In the genomic region with DNA sequence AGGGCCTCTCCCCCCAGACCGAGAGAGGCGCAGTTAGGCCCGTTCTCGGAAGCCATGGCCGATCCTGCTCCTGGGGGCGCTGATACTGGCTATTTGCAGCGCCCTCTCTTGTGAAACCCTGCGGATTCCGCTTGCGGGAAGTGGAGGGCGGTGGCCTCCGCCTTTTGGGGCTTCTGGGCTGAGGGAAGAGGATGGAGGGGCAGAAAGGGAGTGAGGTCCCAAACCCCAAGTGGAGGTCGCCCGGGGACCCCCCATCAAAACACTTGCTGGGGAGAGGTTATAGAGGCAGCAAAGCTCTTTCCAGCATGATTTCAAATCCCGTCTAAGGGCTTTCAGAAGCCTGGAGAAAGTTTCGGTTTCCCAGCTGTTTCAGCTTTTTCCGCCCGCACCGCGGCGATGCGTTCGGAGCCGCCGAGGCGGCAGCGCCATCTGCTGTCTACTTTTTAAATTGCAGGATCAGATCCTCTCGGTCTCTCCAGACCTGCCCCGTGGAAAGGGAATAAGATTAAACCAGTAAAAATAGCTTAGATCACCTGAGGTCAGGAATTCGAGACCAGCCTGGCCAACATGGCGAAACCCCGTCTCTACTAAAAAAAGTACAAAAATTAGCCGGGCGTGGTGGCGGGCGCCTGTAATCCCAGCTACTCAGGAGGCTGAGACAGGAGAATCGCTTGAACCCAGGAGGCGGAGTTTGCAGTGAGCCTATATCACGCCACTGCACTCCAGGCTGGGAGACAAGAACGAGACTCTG, we compare ENCODE assay signal across 1 cellular context.
TF ChIP-seq lines count a peak whose summit lies in the region.

No MANE protein-coding gene starts in this region.

TF ChIP-seq in HepG2, 621 proteins besides CTCF, POLR2A, EP300 and RAD21 (continued from another document and continues in another):
- TF ChIP-seq, protein P1, sequence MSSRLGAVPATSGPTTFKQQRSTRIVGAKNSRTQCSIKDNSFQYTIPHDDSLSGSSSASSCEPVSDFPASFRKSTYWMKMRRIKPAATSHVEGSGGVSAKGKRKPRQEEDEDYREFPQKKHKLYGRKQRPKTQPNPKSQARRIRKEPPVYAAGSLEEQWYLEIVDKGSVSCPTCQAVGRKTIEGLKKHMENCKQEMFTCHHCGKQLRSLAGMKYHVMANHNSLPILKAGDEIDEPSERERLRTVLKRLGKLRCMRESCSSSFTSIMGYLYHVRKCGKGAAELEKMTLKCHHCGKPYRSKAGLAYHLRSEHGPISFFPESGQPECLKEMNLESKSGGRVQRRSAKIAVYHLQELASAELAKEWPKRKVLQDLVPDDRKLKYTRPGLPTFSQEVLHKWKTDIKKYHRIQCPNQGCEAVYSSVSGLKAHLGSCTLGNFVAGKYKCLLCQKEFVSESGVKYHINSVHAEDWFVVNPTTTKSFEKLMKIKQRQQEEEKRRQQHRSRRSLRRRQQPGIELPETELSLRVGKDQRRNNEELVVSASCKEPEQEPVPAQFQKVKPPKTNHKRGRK (CRISPR knock-in tag; IDR thresholded peaks at IDR 0.05) = no peak
- TF ChIP-seq, protein P2, sequence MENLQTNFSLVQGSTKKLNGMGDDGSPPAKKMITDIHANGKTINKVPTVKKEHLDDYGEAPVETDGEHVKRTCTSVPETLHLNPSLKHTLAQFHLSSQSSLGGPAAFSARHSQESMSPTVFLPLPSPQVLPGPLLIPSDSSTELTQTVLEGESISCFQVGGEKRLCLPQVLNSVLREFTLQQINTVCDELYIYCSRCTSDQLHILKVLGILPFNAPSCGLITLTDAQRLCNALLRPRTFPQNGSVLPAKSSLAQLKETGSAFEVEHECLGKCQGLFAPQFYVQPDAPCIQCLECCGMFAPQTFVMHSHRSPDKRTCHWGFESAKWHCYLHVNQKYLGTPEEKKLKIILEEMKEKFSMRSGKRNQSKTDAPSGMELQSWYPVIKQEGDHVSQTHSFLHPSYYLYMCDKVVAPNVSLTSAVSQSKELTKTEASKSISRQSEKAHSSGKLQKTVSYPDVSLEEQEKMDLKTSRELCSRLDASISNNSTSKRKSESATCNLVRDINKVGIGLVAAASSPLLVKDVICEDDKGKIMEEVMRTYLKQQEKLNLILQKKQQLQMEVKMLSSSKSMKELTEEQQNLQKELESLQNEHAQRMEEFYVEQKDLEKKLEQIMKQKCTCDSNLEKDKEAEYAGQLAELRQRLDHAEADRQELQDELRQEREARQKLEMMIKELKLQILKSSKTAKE (CRISPR knock-in tag; IDR thresholded peaks at IDR 0.05; ENCODE audit: borderline replicate concordance) = no peak
- TF ChIP-seq ZNF260 (CRISPR knock-in tag; IDR thresholded peaks at IDR 0.05; ENCODE audit: borderline replicate concordance, low read depth) = peak; percentile 99
- no peak for TF ChIP-seq ZNF720 (CRISPR knock-in tag; IDR thresholded peaks at IDR 0.05)
- TF ChIP-seq RBM39 (IDR thresholded peaks at IDR 0.05; ENCODE audit: low read depth, low read length, poor library complexity, severe bottlenecking) = peak; percentile 43
- peak; percentile 69 for TF ChIP-seq SALL1 (CRISPR knock-in tag; IDR thresholded peaks at IDR 0.05)
- TF ChIP-seq, protein P3, sequence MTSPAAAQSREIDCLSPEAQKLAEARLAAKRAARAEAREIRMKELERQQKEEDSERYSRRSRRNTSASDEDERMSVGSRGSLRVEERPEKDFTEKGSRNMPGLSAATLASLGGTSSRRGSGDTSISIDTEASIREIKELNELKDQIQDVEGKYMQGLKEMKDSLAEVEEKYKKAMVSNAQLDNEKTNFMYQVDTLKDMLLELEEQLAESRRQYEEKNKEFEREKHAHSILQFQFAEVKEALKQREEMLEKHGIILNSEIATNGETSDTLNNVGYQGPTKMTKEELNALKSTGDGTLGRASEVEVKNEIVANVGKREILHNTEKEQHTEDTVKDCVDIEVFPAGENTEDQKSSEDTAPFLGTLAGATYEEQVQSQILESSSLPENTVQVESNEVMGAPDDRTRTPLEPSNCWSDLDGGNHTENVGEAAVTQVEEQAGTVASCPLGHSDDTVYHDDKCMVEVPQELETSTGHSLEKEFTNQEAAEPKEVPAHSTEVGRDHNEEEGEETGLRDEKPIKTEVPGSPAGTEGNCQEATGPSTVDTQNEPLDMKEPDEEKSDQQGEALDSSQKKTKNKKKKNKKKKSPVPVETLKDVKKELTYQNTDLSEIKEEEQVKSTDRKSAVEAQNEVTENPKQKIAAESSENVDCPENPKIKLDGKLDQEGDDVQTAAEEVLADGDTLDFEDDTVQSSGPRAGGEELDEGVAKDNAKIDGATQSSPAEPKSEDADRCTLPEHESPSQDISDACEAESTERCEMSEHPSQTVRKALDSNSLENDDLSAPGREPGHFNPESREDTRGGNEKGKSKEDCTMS (CRISPR knock-in tag; conservative IDR thresholded peaks at IDR 0.05) = no peak
- peak; percentile 28 for TF ChIP-seq YY1 (IDR thresholded peaks at IDR 0.05; ENCODE audit: insufficient read depth, insufficient replicate concordance, low read depth, low read length)
- no peak for TF ChIP-seq ELF1 (CRISPR knock-in tag; IDR thresholded peaks at IDR 0.05)
- no peak for TF ChIP-seq SKI (IDR thresholded peaks at IDR 0.05; ENCODE audit: partially characterized antibody)
- TF ChIP-seq, protein P4, sequence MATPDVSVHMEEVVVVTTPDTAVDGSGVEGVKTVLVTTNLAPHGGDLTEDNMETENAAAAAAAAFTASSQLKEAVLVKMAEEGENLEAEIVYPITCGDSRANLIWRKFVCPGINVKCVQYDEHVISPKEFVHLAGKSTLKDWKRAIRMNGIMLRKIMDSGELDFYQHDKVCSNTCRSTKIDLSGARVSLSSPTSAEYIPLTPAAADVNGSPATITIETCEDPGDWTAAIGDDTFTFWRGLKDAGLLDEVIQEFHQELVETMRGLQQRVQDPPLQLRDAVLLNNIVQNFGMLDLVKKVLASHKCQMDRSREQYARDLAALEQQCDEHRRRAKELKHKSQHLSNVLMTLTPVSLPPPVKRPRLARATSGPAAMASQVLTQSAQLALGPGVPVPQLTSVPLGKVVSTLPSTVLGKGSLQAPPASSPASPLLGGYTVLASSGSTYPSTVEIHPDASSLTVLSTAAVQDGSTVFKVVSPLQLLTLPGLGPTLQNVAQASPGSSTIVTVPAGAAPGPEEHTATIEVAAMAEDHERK (CRISPR knock-in tag; IDR thresholded peaks at IDR 0.05; ENCODE audit: low read depth) = no peak
- peak; percentile 19; the same call in 1 of the 2 replicates for TF ChIP-seq REPIN1 (CRISPR knock-in tag; IDR thresholded peaks at IDR 0.05; ENCODE audit: borderline replicate concordance, low read depth)
- TF ChIP-seq IRF2 (CRISPR knock-in tag; IDR thresholded peaks at IDR 0.05) = peak; percentile 69
- TF ChIP-seq, protein P5, sequence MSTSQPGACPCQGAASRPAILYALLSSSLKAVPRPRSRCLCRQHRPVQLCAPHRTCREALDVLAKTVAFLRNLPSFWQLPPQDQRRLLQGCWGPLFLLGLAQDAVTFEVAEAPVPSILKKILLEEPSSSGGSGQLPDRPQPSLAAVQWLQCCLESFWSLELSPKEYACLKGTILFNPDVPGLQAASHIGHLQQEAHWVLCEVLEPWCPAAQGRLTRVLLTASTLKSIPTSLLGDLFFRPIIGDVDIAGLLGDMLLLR (CRISPR knock-in tag; IDR thresholded peaks at IDR 0.05) = no peak
- peak in 1 of 2 experiments; percentile 58; a peak in 1 of 4 replicates for TF ChIP-seq KLF16 (CRISPR knock-in tag; IDR thresholded peaks at IDR 0.05)
- no peak for TF ChIP-seq NR2F6 (IDR thresholded peaks at IDR 0.05)
- 0 out of 2 replicates have a peak, but pooled peaks have one; percentile 4 for TF ChIP-seq NR2F6 (CRISPR knock-in tag; IDR thresholded peaks at IDR 0.05)
- no peak for TF ChIP-seq ATF1 (CRISPR knock-in tag; IDR thresholded peaks at IDR 0.05)
- 0 out of 2 replicates have a peak, but pooled peaks have one; percentile 6 for TF ChIP-seq RFXAP (CRISPR knock-in tag; IDR thresholded peaks at IDR 0.05; ENCODE audit: borderline replicate concordance)
- TF ChIP-seq ZNF552 (CRISPR knock-in tag; IDR thresholded peaks at IDR 0.05; ENCODE audit: borderline replicate concordance) = no peak
- peak; percentile 14; the same call in 1 of the 2 replicates for TF ChIP-seq RCOR2 (CRISPR knock-in tag; IDR thresholded peaks at IDR 0.05)
- no peak for TF ChIP-seq RFX5 (IDR thresholded peaks at IDR 0.05; ENCODE audit: low read depth, low read length)
- TF ChIP-seq ZNF563 (CRISPR knock-in tag; IDR thresholded peaks at IDR 0.05) = no peak
- TF ChIP-seq, protein P6, sequence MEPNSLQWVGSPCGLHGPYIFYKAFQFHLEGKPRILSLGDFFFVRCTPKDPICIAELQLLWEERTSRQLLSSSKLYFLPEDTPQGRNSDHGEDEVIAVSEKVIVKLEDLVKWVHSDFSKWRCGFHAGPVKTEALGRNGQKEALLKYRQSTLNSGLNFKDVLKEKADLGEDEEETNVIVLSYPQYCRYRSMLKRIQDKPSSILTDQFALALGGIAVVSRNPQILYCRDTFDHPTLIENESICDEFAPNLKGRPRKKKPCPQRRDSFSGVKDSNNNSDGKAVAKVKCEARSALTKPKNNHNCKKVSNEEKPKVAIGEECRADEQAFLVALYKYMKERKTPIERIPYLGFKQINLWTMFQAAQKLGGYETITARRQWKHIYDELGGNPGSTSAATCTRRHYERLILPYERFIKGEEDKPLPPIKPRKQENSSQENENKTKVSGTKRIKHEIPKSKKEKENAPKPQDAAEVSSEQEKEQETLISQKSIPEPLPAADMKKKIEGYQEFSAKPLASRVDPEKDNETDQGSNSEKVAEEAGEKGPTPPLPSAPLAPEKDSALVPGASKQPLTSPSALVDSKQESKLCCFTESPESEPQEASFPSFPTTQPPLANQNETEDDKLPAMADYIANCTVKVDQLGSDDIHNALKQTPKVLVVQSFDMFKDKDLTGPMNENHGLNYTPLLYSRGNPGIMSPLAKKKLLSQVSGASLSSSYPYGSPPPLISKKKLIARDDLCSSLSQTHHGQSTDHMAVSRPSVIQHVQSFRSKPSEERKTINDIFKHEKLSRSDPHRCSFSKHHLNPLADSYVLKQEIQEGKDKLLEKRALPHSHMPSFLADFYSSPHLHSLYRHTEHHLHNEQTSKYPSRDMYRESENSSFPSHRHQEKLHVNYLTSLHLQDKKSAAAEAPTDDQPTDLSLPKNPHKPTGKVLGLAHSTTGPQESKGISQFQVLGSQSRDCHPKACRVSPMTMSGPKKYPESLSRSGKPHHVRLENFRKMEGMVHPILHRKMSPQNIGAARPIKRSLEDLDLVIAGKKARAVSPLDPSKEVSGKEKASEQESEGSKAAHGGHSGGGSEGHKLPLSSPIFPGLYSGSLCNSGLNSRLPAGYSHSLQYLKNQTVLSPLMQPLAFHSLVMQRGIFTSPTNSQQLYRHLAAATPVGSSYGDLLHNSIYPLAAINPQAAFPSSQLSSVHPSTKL (CRISPR knock-in tag; IDR thresholded peaks at IDR 0.05) = peak; percentile 24; the same call in 1 of the 2 replicates
- TF ChIP-seq ZNF251 (CRISPR knock-in tag; IDR thresholded peaks at IDR 0.05) = no peak
- no peak for TF ChIP-seq ARNT (IDR thresholded peaks at IDR 0.05)
- TF ChIP-seq ZSCAN20 (CRISPR knock-in tag; IDR thresholded peaks at IDR 0.05; ENCODE audit: borderline replicate concordance) = no peak
- TF ChIP-seq, protein P7, sequence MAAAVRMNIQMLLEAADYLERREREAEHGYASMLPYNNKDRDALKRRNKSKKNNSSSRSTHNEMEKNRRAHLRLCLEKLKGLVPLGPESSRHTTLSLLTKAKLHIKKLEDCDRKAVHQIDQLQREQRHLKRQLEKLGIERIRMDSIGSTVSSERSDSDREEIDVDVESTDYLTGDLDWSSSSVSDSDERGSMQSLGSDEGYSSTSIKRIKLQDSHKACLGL (CRISPR knock-in tag; IDR thresholded peaks at IDR 0.05) = 0 out of 2 replicates have a peak, but pooled peaks have one; percentile 28
- no peak for TF ChIP-seq ARHGAP35 (CRISPR knock-in tag; IDR thresholded peaks at IDR 0.05; ENCODE audit: borderline replicate concordance)
- no peak for TF ChIP-seq ZBTB1 (CRISPR knock-in tag; IDR thresholded peaks at IDR 0.05; ENCODE audit: borderline replicate concordance)
- TF ChIP-seq KDM3A (CRISPR knock-in tag; IDR thresholded peaks at IDR 0.05; ENCODE audit: low read depth) = peak; percentile 77; the same call in 1 of the 2 replicates
- TF ChIP-seq GABPA (IDR thresholded peaks at IDR 0.05; ENCODE audit: low read depth, low read length) = no peak
- peak; percentile 13; the same call in 1 of the 2 replicates for TF ChIP-seq GABPA (CRISPR knock-in tag; IDR thresholded peaks at IDR 0.05; ENCODE audit: low read depth)
- no peak for TF ChIP-seq ISL2 (CRISPR knock-in tag; IDR thresholded peaks at IDR 0.05)
- no peak for TF ChIP-seq ZNF331 (CRISPR knock-in tag; IDR thresholded peaks at IDR 0.05)
- TF ChIP-seq, protein P8, sequence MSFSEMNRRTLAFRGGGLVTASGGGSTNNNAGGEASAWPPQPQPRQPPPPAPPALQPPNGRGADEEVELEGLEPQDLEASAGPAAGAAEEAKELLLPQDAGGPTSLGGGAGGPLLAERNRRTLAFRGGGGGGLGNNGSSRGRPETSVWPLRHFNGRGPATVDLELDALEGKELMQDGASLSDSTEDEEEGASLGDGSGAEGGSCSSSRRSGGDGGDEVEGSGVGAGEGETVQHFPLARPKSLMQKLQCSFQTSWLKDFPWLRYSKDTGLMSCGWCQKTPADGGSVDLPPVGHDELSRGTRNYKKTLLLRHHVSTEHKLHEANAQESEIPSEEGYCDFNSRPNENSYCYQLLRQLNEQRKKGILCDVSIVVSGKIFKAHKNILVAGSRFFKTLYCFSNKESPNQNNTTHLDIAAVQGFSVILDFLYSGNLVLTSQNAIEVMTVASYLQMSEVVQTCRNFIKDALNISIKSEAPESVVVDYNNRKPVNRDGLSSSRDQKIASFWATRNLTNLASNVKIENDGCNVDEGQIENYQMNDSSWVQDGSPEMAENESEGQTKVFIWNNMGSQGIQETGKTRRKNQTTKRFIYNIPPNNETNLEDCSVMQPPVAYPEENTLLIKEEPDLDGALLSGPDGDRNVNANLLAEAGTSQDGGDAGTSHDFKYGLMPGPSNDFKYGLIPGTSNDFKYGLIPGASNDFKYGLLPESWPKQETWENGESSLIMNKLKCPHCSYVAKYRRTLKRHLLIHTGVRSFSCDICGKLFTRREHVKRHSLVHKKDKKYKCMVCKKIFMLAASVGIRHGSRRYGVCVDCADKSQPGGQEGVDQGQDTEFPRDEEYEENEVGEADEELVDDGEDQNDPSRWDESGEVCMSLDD (CRISPR knock-in tag; IDR thresholded peaks at IDR 0.05; ENCODE audit: borderline replicate concordance) = 0 out of 2 replicates have a peak, but pooled peaks have one; percentile 48
